In genomic region chr5:27639005-27639612, GRCh38 we compare ENCODE assay signal across 15 cellular contexts.
"Had no signal": no experiment of that assay in that cellular context is flagged by ENCODE, and none has a peak within 500 bp of the region (broad histone marks: within the 10 kb centered on the region; RNA-seq: fewer than 3 reads in every experiment).

No MANE protein-coding gene starts in this region.

- H3K36me3 ChIP-seq: brain microvascular endothelial cell, lower lobe of right lung, right atrium auricular region, tibial nerve had no signal

- H3K27ac ChIP-seq: brain microvascular endothelial cell, lower lobe of right lung, right atrium auricular region, tibial nerve had no signal

- H3K27me3 ChIP-seq: brain microvascular endothelial cell, right atrium auricular region, tibial nerve had no signal

- H3K4me3 ChIP-seq: lower lobe of right lung, right atrium auricular region, tibial nerve had no signal

- DNase-seq: activated CD4-positive, alpha-beta memory T cell treated with anti-CD3 and anti-CD28 coated beads for 36 hours; activated gamma-delta T cell; activated T-cell treated with anti-CD3 and anti-CD28 coated beads, Interleukin-2, amount 50 U/mL, for 4 hours; amygdala; brain microvascular endothelial cell; cerebellar nuclear complex; effector memory CD8-positive, alpha-beta T cell; immature natural killer cell; lower lobe of right lung; midbrain; naive B cell; small intestine had no signal

- H3K9me3 ChIP-seq: right atrium auricular region had no signal

- ATAC-seq: activated T-cell treated with anti-CD3 and anti-CD28 coated beads, Interleukin-2, amount 50 U/mL, for 4 hours; effector memory CD8-positive, alpha-beta T cell; stimulated activated effector memory CD8-positive, alpha-beta T cell treated with anti-CD3 and anti-CD28 coated beads, Interleukin-12 subunit alpha, Interleukin-12 subunit beta, amount 100 ng/mL, for 72 hours had no signal

- H3K4me1 ChIP-seq: lower lobe of right lung, right atrium auricular region, tibial nerve had no signal
